In the genomic region with DNA sequence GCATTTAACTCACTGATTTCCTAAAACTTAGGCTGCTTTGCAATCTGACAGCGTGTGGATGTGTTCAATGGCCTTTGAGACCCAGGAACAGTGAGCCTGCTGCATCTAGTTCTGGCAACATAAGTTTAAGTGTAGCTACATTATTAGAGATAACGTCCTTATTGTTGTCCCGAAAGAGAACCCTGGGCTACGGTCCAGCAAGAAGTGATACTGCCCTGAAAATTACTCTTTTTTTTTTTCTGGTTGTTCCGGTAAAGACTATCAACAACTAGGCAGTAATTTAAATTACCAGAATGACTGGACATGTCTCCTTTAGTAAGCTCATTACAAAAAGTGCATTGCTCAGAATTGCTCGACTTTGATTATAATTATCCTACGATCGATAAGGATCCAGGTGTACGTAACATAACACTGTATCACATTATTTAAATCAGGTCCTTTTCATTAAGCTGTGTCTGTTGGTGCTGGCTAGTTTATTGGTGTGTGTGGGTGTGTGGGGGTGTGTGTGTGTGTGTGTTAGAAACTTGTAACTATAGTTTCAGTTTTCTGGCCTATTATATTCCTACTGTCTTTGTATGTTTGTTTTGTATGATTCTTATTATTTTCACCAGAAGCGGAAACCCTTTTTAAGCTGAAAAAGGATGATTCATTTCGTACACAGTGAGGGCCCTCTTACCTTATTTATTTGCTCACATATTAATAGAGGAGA, we compare ENCODE assay signal across 10 cellular contexts. TPM values are rescaled to one million over a fixed set of nuclear protein-coding genes. Genes with fewer than 3 reads are reported as not detected.
DNase-seq lines count a peak whose midpoint lies in the region; ATAC-seq and TF ChIP-seq lines count a peak whose summit lies in the region.
"Had no signal": no experiment of that assay in that cellular context is flagged by ENCODE, and none has a peak within 500 bp of the region (broad histone marks: within the 10 kb centered on the region; RNA-seq: fewer than 3 reads in every experiment).

No MANE protein-coding gene starts in this region.

- H3K4me3 Mint-ChIP-seq in T-helper 2 cell treated with Interferon-gamma antibody and Interleukin-4, amounts not matched to agents 5 μg/mL and 100 μg/mL, for 36 hours, result peak overlapping the region; percentile 98

- ATAC-seq in GM19455 (IDR thresholded peaks at IDR 0.05; ENCODE audit: unreplicated experiment), result no peak
- no peak for ATAC-seq in HG02938 (IDR thresholded peaks at IDR 0.05; ENCODE audit: unreplicated experiment)
- ATAC-seq: esophagus mucosa had no signal

- peak; percentile 24 for DNase-seq in NCI-H1105 (lab: John Stamatoyannopoulos, UW)
- no peak for DNase-seq in T-helper 2 cell treated with Interferon-gamma antibody and Interleukin-4, amounts not matched to agents 5 μg/mL and 100 μg/mL, for 36 hours (ENCODE audit: low spot score)
- peak; percentile 19 for DNase-seq in fibroblast of the aortic adventitia (ENCODE audit: low read depth)
- DNase-seq in stimulated activated CD4-positive, alpha-beta T cell treated with anti-CD3 and anti-CD28 coated beads, Interleukin-4, amount 100 ng/mL, for 1 hour, result peak; percentile 33
- DNase-seq in inferior parietal cortex (ENCODE audit: extremely low spot score), result no peak
- DNase-seq: NCI-H2081 had no signal

- TF ChIP-seq CTCF in fibroblast of the aortic adventitia (IDR thresholded peaks at IDR 0.05; ENCODE audit: insufficient read depth, low read length), result no peak

- H3K9me3 Mint-ChIP-seq in T-helper 2 cell treated with Interferon-gamma antibody and Interleukin-4, amounts not matched to agents 5 μg/mL and 100 μg/mL, for 36 hours, result no peaks in the 10 kb centered on the region

- H3K36me3 Mint-ChIP-seq in T-helper 2 cell treated with Interferon-gamma antibody and Interleukin-4, amounts not matched to agents 5 μg/mL and 100 μg/mL, for 36 hours (ENCODE audit: low read depth), result peaks cover 2% of the 10 kb centered on the region

- H3K27me3 Mint-ChIP-seq in T-helper 2 cell treated with Interferon-gamma antibody and Interleukin-4, amounts not matched to agents 5 μg/mL and 100 μg/mL, for 36 hours (ENCODE audit: low read depth), result peaks cover 18% of the 10 kb centered on the region

- peak overlapping the region; percentile 86 for H3K27ac Mint-ChIP-seq in T-helper 2 cell treated with Interferon-gamma antibody and Interleukin-4, amounts not matched to agents 5 μg/mL and 100 μg/mL, for 36 hours

- H3K4me3 ChIP-seq in fibroblast of the aortic adventitia (ENCODE audit: low read depth, low read length), result peak overlapping the region; percentile 29

- peaks cover 39% of the 10 kb centered on the region for H3K4me1 Mint-ChIP-seq in T-helper 2 cell treated with Interferon-gamma antibody and Interleukin-4, amounts not matched to agents 5 μg/mL and 100 μg/mL, for 36 hours (ENCODE audit: low read depth)

RNA-seq across cellular contexts. Expression of gene TSHZ2, which starts 3.0 kb away (rescaled TPM):
- 6.9 and 48.9 TPM in 2 replicates for total RNA-seq in fibroblast of the aortic adventitia (ENCODE audit: low replicate concordance)
- total RNA-seq: pulmonary artery endothelial cell had no signal

Comparison
In these comparisons a context has a peak if more than half of its experiments do, and no peak if none do; other contexts are left out.
1. DNase-seq: peak in NCI-H1105 (single experiment), fibroblast of the aortic adventitia (single experiment) and stimulated activated CD4-positive, alpha-beta T cell treated with anti-CD3 and anti-CD28 coated beads, Interleukin-4, amount 100 ng/mL, for 1 hour (single experiment); none in T-helper 2 cell treated with Interferon-gamma antibody and Interleukin-4, amounts not matched to agents 5 μg/mL and 100 μg/mL, for 36 hours (single experiment) and inferior parietal cortex (single experiment).